18 cellular contexts compared by ENCODE assay signal in the genomic region with DNA sequence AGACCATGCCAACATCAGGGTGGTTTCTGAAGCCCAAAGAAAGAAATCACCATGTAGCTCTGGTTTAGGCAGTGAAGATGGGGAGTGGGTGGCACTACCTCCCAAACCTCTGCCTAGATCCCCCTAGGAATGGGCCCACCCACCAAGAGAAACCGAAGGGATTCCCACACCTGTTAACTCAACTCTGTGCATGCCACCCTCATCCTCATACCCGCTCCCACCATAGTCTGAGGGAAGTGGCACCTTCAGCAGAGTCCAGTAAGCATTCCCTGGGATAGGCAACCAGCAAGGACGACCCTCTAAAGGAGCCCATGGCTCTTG. TPM values are rescaled to one million over a fixed set of nuclear protein-coding genes. Genes with fewer than 3 reads are reported as not detected.
DNase-seq lines count a peak whose midpoint lies in the region; ATAC-seq, FAIRE-seq and TF ChIP-seq lines count a peak whose summit lies in the region.
"Had no signal": no experiment of that assay in that cellular context is flagged by ENCODE, and none has a peak within 500 bp of the region (broad histone marks: within the 10 kb centered on the region; RNA-seq: fewer than 3 reads in every experiment).

No MANE protein-coding gene starts in this region.

- peak overlapping the region; percentile 75 for H3K4me3 ChIP-seq in thoracic aorta

- peaks cover 84% of the 10 kb centered on the region for H3K27me3 Mint-ChIP-seq in activated naive CD4-positive, alpha-beta T cell treated with anti-CD3 and anti-CD28 coated beads, Interleukin-2, amount 10 ng/mL, durations not matched to agents 7 days and 5 days
- peaks cover 40% of the 10 kb centered on the region for H3K27me3 Mint-ChIP-seq in activated T-helper 17 cell treated with anti-CD3 and anti-CD28 coated beads, Interleukin-2, amount 50 U/mL, for 72 hours
- peaks cover 22% of the 10 kb centered on the region for H3K27me3 Mint-ChIP-seq in memory B cell

- H3K27ac ChIP-seq in thoracic aorta, result no peak overlapping the region

- H3K27ac Mint-ChIP-seq in activated naive CD4-positive, alpha-beta T cell treated with anti-CD3 and anti-CD28 coated beads, Interleukin-2, amount 10 ng/mL, durations not matched to agents 7 days and 5 days, result no peak overlapping the region
- H3K27ac Mint-ChIP-seq in activated T-helper 17 cell treated with anti-CD3 and anti-CD28 coated beads, Interleukin-2, amount 50 U/mL, for 72 hours, result no peak overlapping the region
- no peak overlapping the region for H3K27ac Mint-ChIP-seq in memory B cell
- H3K27ac Mint-ChIP-seq: IgD-negative memory B cell had no signal

- no peaks in the 10 kb centered on the region for H3K36me3 ChIP-seq in thoracic aorta
- H3K36me3 ChIP-seq: stomach had no signal

- TF ChIP-seq CTCF in thoracic aorta (IDR thresholded peaks at IDR 0.05) (no peak), D721Med (IDR thresholded peaks at IDR 0.05; ENCODE audit: insufficient read depth, missing control alignments) (no peak)

- no peak for DNase-seq in activated naive CD4-positive, alpha-beta T cell treated with anti-CD3 and anti-CD28 coated beads, Interleukin-2, amount 10 ng/mL, durations not matched to agents 7 days and 5 days
- no peak for DNase-seq in activated naive CD4-positive, alpha-beta T cell treated with anti-CD3 and anti-CD28 coated beads, Interleukin-2, amount 50 U/mL, for 16 hours
- DNase-seq in memory B cell (ENCODE audit: low spot score in 2 of 2), result no peak
- DNase-seq in thoracic aorta (ENCODE audit: low spot score), result no peak
- no peak for DNase-seq in D721Med (ENCODE audit: insufficient read length, low spot score)
- DNase-seq: DMS53, erythroblast, NCI-H2107, NCI-H82, posterior cingulate gyrus, small intestine, stomach, SW 1271 had no signal

- H3K9me3 Mint-ChIP-seq in activated naive CD4-positive, alpha-beta T cell treated with anti-CD3 and anti-CD28 coated beads, Interleukin-2, amount 10 ng/mL, durations not matched to agents 7 days and 5 days, result no peaks in the 10 kb centered on the region
- no peaks in the 10 kb centered on the region for H3K9me3 Mint-ChIP-seq in activated T-helper 17 cell treated with anti-CD3 and anti-CD28 coated beads, Interleukin-2, amount 50 U/mL, for 72 hours
- no peaks in the 10 kb centered on the region for H3K9me3 Mint-ChIP-seq in memory B cell

- peak overlapping the region; percentile 71 for H3K4me3 Mint-ChIP-seq in activated naive CD4-positive, alpha-beta T cell treated with anti-CD3 and anti-CD28 coated beads, Interleukin-2, amount 10 ng/mL, durations not matched to agents 7 days and 5 days
- peak overlapping the region; percentile 65 for H3K4me3 Mint-ChIP-seq in activated T-helper 17 cell treated with anti-CD3 and anti-CD28 coated beads, Interleukin-2, amount 50 U/mL, for 72 hours
- peak overlapping the region; percentile 12 for H3K4me3 Mint-ChIP-seq in memory B cell

- no peaks in the 10 kb centered on the region for H3K9me3 ChIP-seq in thoracic aorta
- H3K9me3 ChIP-seq: stomach had no signal

- H3K27me3 ChIP-seq in thoracic aorta (replicated peaks; ENCODE audit: insufficient read depth), result no peaks in the 10 kb centered on the region

- FAIRE-seq in D721Med (lab: Jason Lieb, UNC), result no peak
- FAIRE-seq: kidney, small intestine had no signal

- peaks cover 4 to 31% of the 10 kb centered on the region in 2 donors for H3K4me1 ChIP-seq in thoracic aorta (ENCODE audit: control insufficient read depth in 1 of 2, low read depth in 2 of 2)

- CTCF ChIA-PET in activated naive CD4-positive, alpha-beta T cell treated with anti-CD3 and anti-CD28 coated beads, Interleukin-2, amount 10 ng/mL, durations not matched to agents 7 days and 5 days (lab: Charles Lee), result interaction anchor here (0.9 to 9.9 kb wide), 7 partner anchors 12 to 305 kb away, joined by 3 to 240 read pairs (median 4); no protein-coding TSS in a partner anchor

- peaks cover 36% of the 10 kb centered on the region for H3K4me1 Mint-ChIP-seq in activated naive CD4-positive, alpha-beta T cell treated with anti-CD3 and anti-CD28 coated beads, Interleukin-2, amount 10 ng/mL, durations not matched to agents 7 days and 5 days
- H3K4me1 Mint-ChIP-seq in activated T-helper 17 cell treated with anti-CD3 and anti-CD28 coated beads, Interleukin-2, amount 50 U/mL, for 72 hours, result peaks cover 7% of the 10 kb centered on the region
- peaks cover 4% of the 10 kb centered on the region for H3K4me1 Mint-ChIP-seq in memory B cell

- no peak for ATAC-seq in activated T-helper 17 cell treated with anti-CD3 and anti-CD28 coated beads, Interleukin-2, amount 50 U/mL, for 72 hours (replicated peaks)
- ATAC-seq in memory B cell (ENCODE audit: low read depth), result no peak
- no peak for ATAC-seq in thoracic aorta (ENCODE audit: insufficient number of reproducible peaks, low FRiP score, low read depth)
- ATAC-seq in HG02571 (IDR thresholded peaks at IDR 0.05; ENCODE audit: unreplicated experiment), result no peak
- ATAC-seq in GM19035 (IDR thresholded peaks at IDR 0.05; ENCODE audit: unreplicated experiment), result no peak

- peaks cover 24% of the 10 kb centered on the region for H3K36me3 Mint-ChIP-seq in activated naive CD4-positive, alpha-beta T cell treated with anti-CD3 and anti-CD28 coated beads, Interleukin-2, amount 10 ng/mL, durations not matched to agents 7 days and 5 days
- no peaks in the 10 kb centered on the region for H3K36me3 Mint-ChIP-seq in activated T-helper 17 cell treated with anti-CD3 and anti-CD28 coated beads, Interleukin-2, amount 50 U/mL, for 72 hours (ENCODE audit: low read depth)
- no peaks in the 10 kb centered on the region for H3K36me3 Mint-ChIP-seq in memory B cell
- H3K36me3 Mint-ChIP-seq: IgD-negative memory B cell had no signal

RNA-seq across cellular contexts. Expression of gene PLXNA4, which starts 1.7 kb away (rescaled TPM):
- 1 to 10 TPM; 1.4 to 2.3 TPM for total RNA-seq in activated T-helper 17 cell treated with anti-CD3 and anti-CD28 coated beads, Interleukin-2, amount 50 U/mL, for 72 hours
- total RNA-seq in thoracic aorta, result 10 to 100 TPM; 12.2 to 27.7 TPM

Comparison
In these comparisons a context has a peak if more than half of its experiments do, and no peak if none do; other contexts are left out.
1. H3K4me3 Mint-ChIP-seq: peak in every context shown above with its lines; median percentile 71 in activated naive CD4-positive, alpha-beta T cell treated with anti-CD3 and anti-CD28 coated beads, Interleukin-2, amount 10 ng/mL, durations not matched to agents 7 days and 5 days; 65 in activated T-helper 17 cell treated with anti-CD3 and anti-CD28 coated beads, Interleukin-2, amount 50 U/mL, for 72 hours; 12 in memory B cell.